In genomic region chr11:125923012-125923579, GRCh38 we compare ENCODE assay signal across 8 cellular contexts. TPM values are rescaled to one million over a fixed set of nuclear protein-coding genes. Genes with fewer than 3 reads are reported as not detected.
DNase-seq lines count a peak whose midpoint lies in the region; ATAC-seq, FAIRE-seq and TF ChIP-seq lines count a peak whose summit lies in the region.

No MANE protein-coding gene starts in this region.

- no peaks in the 10 kb centered on the region for H3K79me2 ChIP-seq in OCI-LY7 (ENCODE audit: insufficient read depth, low read depth, low read length)

- no peaks in the 10 kb centered on the region for H3K4me1 Mint-ChIP-seq in activated T-helper 17 cell treated with anti-CD3 and anti-CD28 coated beads, Interleukin-2, amount 50 U/mL, for 72 hours

- H2AFZ ChIP-seq in OCI-LY7 (ENCODE audit: low read length) = no peak overlapping the region

- BruUV-seq in OCI-LY7 (replicated peaks; lab: Mats Ljungman, UMichigan) = no TSS peak

- POLR2A ChIA-PET in OCI-LY7 (lab: Charles Lee) = interaction anchor here (0.6 to 0.8 kb wide), 3 partner anchors 15 to 280 kb away, joined by 3 read pairs; no protein-coding TSS in a partner anchor

- H3K4me3 ChIP-seq in OCI-LY7 (ENCODE audit: low read depth, low read length, poor library complexity, severe bottlenecking) = no peak overlapping the region
- H3K4me3 ChIP-seq in foreskin fibroblast (ENCODE audit: low read depth in 1 of 2, low read length in 2 of 2) = no peak overlapping the region

- no peaks in the 10 kb centered on the region for H3K36me3 ChIP-seq in OCI-LY7 (ENCODE audit: insufficient read depth, low read length)

- no peaks in the 10 kb centered on the region for H3K9me2 ChIP-seq in OCI-LY7 (ENCODE audit: insufficient read depth, low read length)

- H3K36me3 Mint-ChIP-seq in activated T-helper 17 cell treated with anti-CD3 and anti-CD28 coated beads, Interleukin-2, amount 50 U/mL, for 72 hours (ENCODE audit: low read depth) = no peaks in the 10 kb centered on the region

- H4K20me1 ChIP-seq in OCI-LY7 (ENCODE audit: insufficient read depth, low read length) = no peaks in the 10 kb centered on the region

- in situ Hi-C loops in GM13977 (cut with MboI; ENCODE audit: low pct_unique_long_range_greater_than_20kb, low sequenced_read_pairs, unreplicated experiment) (loop anchor here (5.0 kb wide), 1 partner anchor 269 kb away; no protein-coding TSS in a partner anchor), KBM-7 (cut with MboI; ENCODE audit: low pct_unique_long_range_greater_than_20kb, low sequenced_read_pairs) (loop anchor here (10.0 kb wide), 1 partner anchor 272 kb away; no protein-coding TSS in a partner anchor)

- H3K4me3 Mint-ChIP-seq in activated T-helper 17 cell treated with anti-CD3 and anti-CD28 coated beads, Interleukin-2, amount 50 U/mL, for 72 hours = no peak overlapping the region

- peaks cover 27% of the 10 kb centered on the region for H3K27me3 Mint-ChIP-seq in activated T-helper 17 cell treated with anti-CD3 and anti-CD28 coated beads, Interleukin-2, amount 50 U/mL, for 72 hours

- H3K4me2 ChIP-seq in OCI-LY7 (ENCODE audit: low read length) = no peak overlapping the region

- H3K27ac Mint-ChIP-seq in activated T-helper 17 cell treated with anti-CD3 and anti-CD28 coated beads, Interleukin-2, amount 50 U/mL, for 72 hours = no peak overlapping the region

- no peaks in the 10 kb centered on the region for H3K9me3 ChIP-seq in OCI-LY7 (ENCODE audit: low read length)

- DNase-seq in GM13977 (ENCODE audit: low spot score) (peak; percentile 76), KBM-7 (peak; percentile 68), OCI-LY7 (ENCODE audit: low spot score) (peak; percentile 78), foreskin fibroblast (peak; percentile 48 to 86), occipital lobe (lab: John Stamatoyannopoulos, UW) (peak; percentile 17), ureter (ENCODE audit: low spot score) (peak; percentile 68)

- FAIRE-seq in A204.1 (lab: Jason Lieb, UNC) = peak; percentile 76

- intact Hi-C loops in OCI-LY7 (cut with micrococcal nuclease; ENCODE audit: unreplicated experiment) = loop anchor here (1.0 kb wide), 1 partner anchor 271 kb away; no protein-coding TSS in a partner anchor

- H3K4me1 ChIP-seq in OCI-LY7 (ENCODE audit: insufficient read depth, low read length, poor library complexity, severe bottlenecking) = no peaks in the 10 kb centered on the region

- no peak overlapping the region for H3K27ac ChIP-seq in OCI-LY7 (ENCODE audit: low read depth, low read length, poor library complexity, severe bottlenecking)

- no peaks in the 10 kb centered on the region for H3K9me3 Mint-ChIP-seq in activated T-helper 17 cell treated with anti-CD3 and anti-CD28 coated beads, Interleukin-2, amount 50 U/mL, for 72 hours

- ATAC-seq in activated T-helper 17 cell treated with anti-CD3 and anti-CD28 coated beads, Interleukin-2, amount 50 U/mL, for 72 hours (replicated peaks) = peak; percentile 76

- TF ChIP-seq CTCF in GM13977 (IDR thresholded peaks at IDR 0.05; ENCODE audit: extremely low read depth, insufficient read depth, missing control alignments) (peak; percentile 84), OCI-LY7 (conservative IDR thresholded peaks at IDR 0.05; ENCODE audit: low read length) (peak; percentile 92), foreskin fibroblast (IDR thresholded peaks at IDR 0.05; ENCODE audit: low read depth, low read length) (peak; percentile 88)

- CTCF ChIA-PET in OCI-LY7 (lab: Charles Lee; ENCODE audit: unreplicated experiment) = no interaction called here

RNA-seq across cellular contexts. Expression of gene DDX25, which starts 18.8 kb away (rescaled TPM):
- 0.13 TPM in 1 of 2 replicates, not detected in the other for total RNA-seq in OCI-LY7 (2014; rRNA removed; shearing (Covaris generic))
- total RNA-seq in OCI-LY7 (2022) (0.31 TPM in 1 of 2 replicates, not detected in the other), occipital lobe (18.7 TPM), ureter (not detected)
- total RNA-seq in activated T-helper 17 cell treated with anti-CD3 and anti-CD28 coated beads, Interleukin-2, amount 50 U/mL, for 72 hours = under 1 TPM; 0.32 to 0.69 TPM

RNA-seq across cellular contexts. Expression of gene PUS3, which starts 20.1 kb away (rescaled TPM):
- 7.7 and 8.6 TPM in 2 replicates for total RNA-seq in OCI-LY7 (2014; rRNA removed; shearing (Covaris generic))
- total RNA-seq in OCI-LY7 (2022) = 9.2 and 10.2 TPM in 2 replicates
- 10 to 100 TPM; 13.1 to 15.9 TPM for total RNA-seq in activated T-helper 17 cell treated with anti-CD3 and anti-CD28 coated beads, Interleukin-2, amount 50 U/mL, for 72 hours
- total RNA-seq in occipital lobe = 12.0 TPM
- total RNA-seq in ureter = 14.8 TPM

RNA-seq across cellular contexts. Expression of gene VSIG10L2, which starts 22.7 kb away (rescaled TPM):
- total RNA-seq in OCI-LY7 (2014; rRNA removed; shearing (Covaris generic)) = not detected in 2 replicates
- total RNA-seq in OCI-LY7 (2022) = not detected in 2 replicates
- not detected for total RNA-seq in activated T-helper 17 cell treated with anti-CD3 and anti-CD28 coated beads, Interleukin-2, amount 50 U/mL, for 72 hours
- total RNA-seq in occipital lobe = not detected
- total RNA-seq in ureter = 0.75 TPM

RNA-seq across cellular contexts. Expression of gene HYLS1, which starts 35.6 kb away (rescaled TPM):
- 25.1 and 31.5 TPM in 2 replicates for total RNA-seq in OCI-LY7 (2014; rRNA removed; shearing (Covaris generic))
- total RNA-seq in OCI-LY7 (2022) (18.3 and 22.9 TPM in 2 replicates), occipital lobe (12.5 TPM), ureter (2.7 TPM)
- total RNA-seq in activated T-helper 17 cell treated with anti-CD3 and anti-CD28 coated beads, Interleukin-2, amount 50 U/mL, for 72 hours = 1 to 10 TPM; 7.7 to 9.2 TPM

Comparison
In these comparisons a context has a peak if more than half of its experiments do, and no peak if none do; other contexts are left out.
1. DNase-seq: peak in every context shown above with its lines; median percentile 78 in OCI-LY7; 76 in GM13977; 68 in KBM-7; 68 in ureter; 67 in foreskin fibroblast; 17 in occipital lobe.
2. RNA of gene DDX25, which starts 18.8 kb away (total RNA-seq): 18.7 TPM in occipital lobe (single experiment); 0.32 to 0.69 TPM in activated T-helper 17 cell treated with anti-CD3 and anti-CD28 coated beads, Interleukin-2, amount 50 U/mL, for 72 hours, 0.13 to 0.31 TPM in OCI-LY7 and not detected in ureter (single experiment); every median in the first group is over 10 times any median in the second.
3. Peak in every context shown above with its lines, with median percentiles within 50 percentile points of each other: CTCF ChIP-seq.